In genomic region chr2:86186431-86186830, GRCh38 we compare ENCODE assay signal across 12 cellular contexts. TPM values are rescaled to one million over a fixed set of nuclear protein-coding genes. Genes with fewer than 3 reads are reported as not detected.
A peak's percentile ranks its signal among the peaks of the same experiment; 100 is the strongest.
DNase-seq lines count a peak whose midpoint lies in the region; ATAC-seq and TF ChIP-seq lines count a peak whose summit lies in the region.
"Had no signal": no experiment of that assay in that cellular context is flagged by ENCODE, and none has a peak within 500 bp of the region (broad histone marks: within the 10 kb centered on the region; RNA-seq: fewer than 3 reads in every experiment).

No MANE protein-coding gene starts in this region.

- H3K36me3 Mint-ChIP-seq in HFFc6 (ENCODE audit: low read depth) (peaks cover 9% of the 10 kb centered on the region), neural progenitor cell (peaks cover 11% of the 10 kb centered on the region), H9 (ENCODE audit: insufficient read depth in 1 of 3, low read depth in 3 of 3) (peaks cover 4 to 10% (median 8%) of the 10 kb centered on the region in 3 experiments; a peak in 5 of 7 replicates)
- H3K36me3 Mint-ChIP-seq in activated T-cell treated with anti-CD3 and anti-CD28 coated beads, Interleukin-2, amount 50 U/mL, for 72 hours (ENCODE audit: insufficient read depth in 2 of 2): peaks cover 5 to 16% of the 10 kb centered on the region in 2 donors

- H3K9ac ChIP-seq in neural progenitor cell: no peak overlapping the region
- no peak overlapping the region for H3K9ac ChIP-seq in H9 (ENCODE audit: extremely low read depth, insufficient read length, low read length)

- no peak for TF ChIP-seq CTCF in HFFc6 (IDR thresholded peaks at IDR 0.05)
- TF ChIP-seq CTCF in neural progenitor cell (IDR thresholded peaks at IDR 0.05): no peak
- no peak for TF ChIP-seq CTCF in H9 (conservative IDR thresholded peaks at IDR 0.05)

- peaks cover 3% of the 10 kb centered on the region for H3K79me1 ChIP-seq in H9 (ENCODE audit: insufficient read depth, low read depth, low read length, poor library complexity, severe bottlenecking)

- no peak overlapping the region for H3K18ac ChIP-seq in H9 (ENCODE audit: insufficient read length, low read depth, low read length)

- H3T11ph ChIP-seq in H9 (ENCODE audit: low read length): no peak overlapping the region

- H4K5ac ChIP-seq in H9 (ENCODE audit: insufficient read length, low read depth, low read length): no peak overlapping the region

- H2BK5ac ChIP-seq in H9 (ENCODE audit: insufficient read length, low read length): no peak overlapping the region

- H3K27me3 ChIP-seq in neural progenitor cell (no peaks in the 10 kb centered on the region), H9 (ENCODE audit: insufficient read depth, low read length) (no peaks in the 10 kb centered on the region)

- H3K36me3 ChIP-seq in neural progenitor cell: no peaks in the 10 kb centered on the region

- H4K20me1 ChIP-seq in neural progenitor cell (ENCODE audit: low read depth): peaks cover 73% of the 10 kb centered on the region
- H4K20me1 ChIP-seq in H9 (ENCODE audit: control insufficient read depth, insufficient read depth, insufficient read length): no peaks in the 10 kb centered on the region

- no peak overlapping the region for H4K8ac ChIP-seq in H9 (replicated peaks; ENCODE audit: insufficient read length, low read depth, low read length)

- no peak overlapping the region for H2BK120ac ChIP-seq in H9 (ENCODE audit: low read depth, low read length, poor library complexity, severe bottlenecking)

- H2AK5ac ChIP-seq in H9 (ENCODE audit: insufficient read length, low read length): no peak overlapping the region

- H3K9me3 Mint-ChIP-seq in HFFc6 (no peaks in the 10 kb centered on the region), neural progenitor cell (no peaks in the 10 kb centered on the region), H9 (no peaks in the 10 kb centered on the region)
- no peaks in the 10 kb centered on the region for H3K9me3 Mint-ChIP-seq in activated T-cell treated with anti-CD3 and anti-CD28 coated beads, Interleukin-2, amount 50 U/mL, for 72 hours

- H3K4me3 Mint-ChIP-seq in HFFc6 (no peak overlapping the region), neural progenitor cell (peak overlapping the region; percentile 41), H9 (no peak overlapping the region)
- H3K4me3 Mint-ChIP-seq in activated T-cell treated with anti-CD3 and anti-CD28 coated beads, Interleukin-2, amount 50 U/mL, for 72 hours: peak overlapping the region; percentile 79 to 86

- H3K4me1 ChIP-seq in neural progenitor cell: no peaks in the 10 kb centered on the region
- H3K4me1 ChIP-seq in H9 (ENCODE audit: insufficient read depth, low read length): no peaks in the 10 kb centered on the region

- H3K56ac ChIP-seq in H9 (ENCODE audit: insufficient read length, low read depth, low read length): no peak overlapping the region

- H3K27ac ChIP-seq in neural progenitor cell: no peak overlapping the region
- H3K27ac ChIP-seq in H9 (ENCODE audit: insufficient read length, low read depth, low read length): no peak overlapping the region

- H3K4me2 ChIP-seq in neural progenitor cell (no peak overlapping the region), H9 (ENCODE audit: insufficient read depth, insufficient read length, low read length) (no peak overlapping the region)

- H4K91ac ChIP-seq in H9 (ENCODE audit: insufficient read length, low read depth, low read length): no peak overlapping the region

- no peak overlapping the region for H3K4ac ChIP-seq in H9 (ENCODE audit: low read depth, low read length)

- peak; percentile 54 for DNase-seq in NCI-H2171 treated with DMSO at 0.1 percent for 48 hours (lab: John Stamatoyannopoulos, UW)
- DNase-seq in NCI-H2171 (lab: John Stamatoyannopoulos, UW): no peak
- no peak for DNase-seq in HFFc6
- peak; percentile 8 to 22 for DNase-seq in activated T-cell treated with anti-CD3 and anti-CD28 coated beads, Interleukin-2, amount 50 U/mL, for 72 hours
- DNase-seq in neural progenitor cell (ENCODE audit: low spot score): no peak
- DNase-seq in NCI-H748 (lab: John Stamatoyannopoulos, UW; ENCODE audit: unreplicated experiment): no peak
- no peak for DNase-seq in H9
- DNase-seq: 8988T; activated CD4-positive, alpha-beta T cell treated with anti-CD3 and anti-CD28 coated beads, Interleukin-2, amount 50 U/mL, for 1 hour; EL; Right ventricle myocardium superior had no signal

- peaks cover 100% of the 10 kb centered on the region for H3K79me2 ChIP-seq in neural progenitor cell (ENCODE audit: low read depth)
- H3K79me2 ChIP-seq in H9 (ENCODE audit: insufficient read depth, low read length): peaks cover 26% of the 10 kb centered on the region; the same call in 1 of the 2 replicates

- H3K23me2 ChIP-seq in H9 (ENCODE audit: insufficient read length, low read depth, low read length, poor library complexity, severe bottlenecking): no peaks in the 10 kb centered on the region

- no peaks in the 10 kb centered on the region for H3F3A ChIP-seq in neural progenitor cell (ENCODE audit: low read depth)

- H3K9me3 ChIP-seq in neural progenitor cell (ENCODE audit: low read depth) (no peaks in the 10 kb centered on the region), H9 (ENCODE audit: control insufficient read depth, low read depth, low read length) (no peaks in the 10 kb centered on the region)

- H3K27me3 Mint-ChIP-seq in HFFc6 (ENCODE audit: insufficient read depth) (no peaks in the 10 kb centered on the region), neural progenitor cell (ENCODE audit: insufficient read depth, low read depth) (peaks cover 2% of the 10 kb centered on the region), H9 (ENCODE audit: low read depth) (no peaks in the 10 kb centered on the region)
- H3K27me3 Mint-ChIP-seq in activated T-cell treated with anti-CD3 and anti-CD28 coated beads, Interleukin-2, amount 50 U/mL, for 72 hours (ENCODE audit: low read depth): no peaks in the 10 kb centered on the region

- H2AFZ ChIP-seq in neural progenitor cell (replicated peaks) (no peak overlapping the region), H9 (ENCODE audit: low read length) (no peak overlapping the region)

- peak; percentile 79 to 81 for ATAC-seq in activated T-cell treated with anti-CD3 and anti-CD28 coated beads, Interleukin-2, amount 50 U/mL, for 72 hours (replicated peaks in 1 of 2)
- ATAC-seq in HG02885 (IDR thresholded peaks at IDR 0.05; ENCODE audit: poor library complexity, unreplicated experiment): no peak

- H3K27ac Mint-ChIP-seq in HFFc6 (peak overlapping the region; percentile 40; the same call in 1 of the 2 replicates), neural progenitor cell (peak overlapping the region; percentile 55), H9 (no peak overlapping the region; a peak in 1 of 7 replicates)
- H3K27ac Mint-ChIP-seq in activated T-cell treated with anti-CD3 and anti-CD28 coated beads, Interleukin-2, amount 50 U/mL, for 72 hours: peak overlapping the region; percentile 97

- H2BK20ac ChIP-seq in H9 (ENCODE audit: low read depth, low read length, poor library complexity, severe bottlenecking): no peak overlapping the region

- H3K14ac ChIP-seq in H9 (ENCODE audit: insufficient read depth, low read length): no peak overlapping the region; the same call in 1 of the 2 replicates

- H3K4me3 ChIP-seq in neural progenitor cell: no peak overlapping the region

- no peak overlapping the region for H3K23ac ChIP-seq in H9 (ENCODE audit: insufficient read length, low read depth, low read length)

- no peak overlapping the region for H2BK12ac ChIP-seq in H9 (ENCODE audit: insufficient read length, low read depth, low read length)

- H3K4me1 Mint-ChIP-seq in HFFc6 (ENCODE audit: low read depth) (peaks cover 46% of the 10 kb centered on the region), neural progenitor cell (peaks cover 3% of the 10 kb centered on the region), H9 (peaks cover 0 to 6% of the 10 kb centered on the region in 2 experiments; a peak in 1 of 4 replicates)
- peaks cover 89% of the 10 kb centered on the region for H3K4me1 Mint-ChIP-seq in activated T-cell treated with anti-CD3 and anti-CD28 coated beads, Interleukin-2, amount 50 U/mL, for 72 hours (ENCODE audit: low read depth)

- no peak overlapping the region for H2BK15ac ChIP-seq in H9 (ENCODE audit: low read depth, low read length)

RNA-seq across cellular contexts. Expression of gene IMMT, which starts 8.8 kb away (rescaled TPM):
- total RNA-seq in HFFc6 (2021; fragmentation: NEBNext Ultra II Directional; extraction: Animal tissue kit (Norgen Biotek cat#: 25700)): 10 to 100 TPM; 83.0 to 93.4 (median 87.6) TPM
- total RNA-seq in activated T-cell treated with anti-CD3 and anti-CD28 coated beads, Interleukin-2, amount 50 U/mL, for 72 hours: 100 to 1,000 TPM; 125 to 138 TPM
- 71.3 and 93.3 TPM in 2 replicates for total RNA-seq in neural progenitor cell (ENCODE audit: low replicate concordance)
- total RNA-seq in H9 (2021): 112 and 116 TPM in 2 replicates

RNA-seq across cellular contexts. Expression of gene MRPL35, which starts 12.8 kb away (rescaled TPM):
- 10 to 100 TPM; 36.3 to 55.3 (median 46.6) TPM for total RNA-seq in HFFc6 (2021; fragmentation: NEBNext Ultra II Directional; extraction: Animal tissue kit (Norgen Biotek cat#: 25700))
- total RNA-seq in activated T-cell treated with anti-CD3 and anti-CD28 coated beads, Interleukin-2, amount 50 U/mL, for 72 hours: 10 to 100 TPM; 53.6 to 73.0 TPM
- total RNA-seq in neural progenitor cell (ENCODE audit: low replicate concordance) (24.8 and 38.1 TPM in 2 replicates), H9 (2021) (43.5 and 47.5 TPM in 2 replicates)

Comparison
In these comparisons a context has a peak if more than half of its experiments do, and no peak if none do; other contexts are left out.
1. DNase-seq: peak in NCI-H2171 treated with DMSO at 0.1 percent for 48 hours (single experiment) and activated T-cell treated with anti-CD3 and anti-CD28 coated beads, Interleukin-2, amount 50 U/mL, for 72 hours (2 of 2); none in NCI-H2171 (single experiment), HFFc6 (single experiment), neural progenitor cell (single experiment), NCI-H748 (single experiment) and H9 (single experiment).
2. H3K27ac Mint-ChIP-seq: peak in HFFc6 (single experiment), activated T-cell treated with anti-CD3 and anti-CD28 coated beads, Interleukin-2, amount 50 U/mL, for 72 hours (single experiment) and neural progenitor cell (single experiment); none in H9 (0 of 3).
3. H3K4me3 Mint-ChIP-seq: peak in activated T-cell treated with anti-CD3 and anti-CD28 coated beads, Interleukin-2, amount 50 U/mL, for 72 hours (2 of 2) and neural progenitor cell (single experiment); none in HFFc6 (single experiment) and H9 (0 of 2).